Comparison of ENCODE assay signal across 23 cellular contexts in genomic region chr3:193011956-193012355, GRCh38.
DNase-seq lines count a peak whose midpoint lies in the region; ATAC-seq, FAIRE-seq and TF ChIP-seq lines count a peak whose summit lies in the region.
"Had no signal": no experiment of that assay in that cellular context is flagged by ENCODE, and none has a peak within 500 bp of the region (broad histone marks: within the 10 kb centered on the region; RNA-seq: fewer than 3 reads in every experiment).

No MANE protein-coding gene starts in this region.

- no peak overlapping the region for H2AFZ ChIP-seq in HepG2 (ENCODE audit: low read length)
- H2AFZ ChIP-seq in K562 (ENCODE audit: low read depth, low read length): no peak overlapping the region

- DNase-seq in HepG2 (ENCODE audit: low spot score) (no peak), right lobe of liver (no peak), K562 (ENCODE audit: extremely low read depth in 1 of 4, low spot score in 3 of 4) (no peak), UCSD-AML1 (lab: John Stamatoyannopoulos, UW; ENCODE audit: unreplicated experiment) (no peak)
- DNase-seq: ACHN; BE2C; C1 segment of cervical spinal cord; CD4-positive, alpha-beta memory T cell; CD4-positive, CD25-positive, alpha-beta regulatory T cell; CD8-positive, alpha-beta memory T cell; COR-L47; DMS 273 treated with DMSO at 0.1 percent for 48 hours; DMS153; DMS53; DMS79; DND-41; EL; GDM1 had no signal

- H3K4me2 ChIP-seq in HepG2 (ENCODE audit: low read depth, low read length) (no peak overlapping the region), K562 (ENCODE audit: insufficient read depth, low read length) (no peak overlapping the region)
- H3K4me2 ChIP-seq: BLaER1 had no signal

- H3K4me3 ChIP-seq in HepG2 (replicated peaks in 1 of 3; ENCODE audit: insufficient read depth in 1 of 3, low read depth in 2 of 3, low read length in 3 of 3) (no peak overlapping the region), right lobe of liver (no peak overlapping the region), K562 (no peak overlapping the region)
- H3K4me3 ChIP-seq: BLaER1, GM12878 had no signal

- ATAC-seq in HepG2 (no peak), right lobe of liver (no peak), K562 (no peak), GM21619 (IDR thresholded peaks at IDR 0.05; ENCODE audit: unreplicated experiment) (no peak)
- ATAC-seq: GM12878 had no signal

- no peak for TF ChIP-seq RAD21 in HepG2 (CRISPR knock-in tag; IDR thresholded peaks at IDR 0.05)
- TF ChIP-seq RAD21 in K562 (CRISPR knock-in tag; conservative IDR thresholded peaks at IDR 0.05 in 1 of 2, IDR thresholded peaks at IDR 0.05 in 1 of 2): no peak

- no peaks in the 10 kb centered on the region for H3K9me1 ChIP-seq in K562 (ENCODE audit: control insufficient read depth, insufficient read depth, low read length)

- H3K4me1 ChIP-seq in HepG2 (ENCODE audit: insufficient read depth, low read length): no peaks in the 10 kb centered on the region
- H3K4me1 ChIP-seq in right lobe of liver: no peaks in the 10 kb centered on the region
- no peaks in the 10 kb centered on the region for H3K4me1 ChIP-seq in K562 (replicated peaks in 1 of 2; ENCODE audit: control insufficient read depth in 2 of 2, insufficient read depth in 2 of 2, low read length in 2 of 2)
- H3K4me1 ChIP-seq: BE2C, BLaER1 had no signal

- intact Hi-C loops in HepG2 (cut with micrococcal nuclease; ENCODE audit: unreplicated experiment): no loop called here
- intact Hi-C loops in right lobe of liver (cut with DNase I): no loop called here
- intact Hi-C loops in K562 (cut with micrococcal nuclease): no loop called here

- no peak overlapping the region for H3K27ac ChIP-seq in HepG2 (ENCODE audit: extremely low read length, insufficient read depth, low read length)
- H3K27ac ChIP-seq in right lobe of liver: no peak overlapping the region
- H3K27ac ChIP-seq in K562 (ENCODE audit: extremely low read depth, low read depth, low read length): no peak overlapping the region
- H3K27ac ChIP-seq: 22Rv1, BLaER1 had no signal

- CTCF ChIA-PET in HepG2 (lab: Yijun Ruan, JAX; ENCODE audit: low intra/inter-chr PET ratio, low total read pairs) (no interaction called here), K562 (lab: Yijun Ruan, JAX; ENCODE audit: low intra/inter-chr PET ratio) (interaction anchor here (0.6 kb wide), 1 partner anchor 15 kb away, joined by 6 read pairs; no protein-coding TSS in a partner anchor)

- H4K20me1 ChIP-seq in HepG2 (ENCODE audit: insufficient read depth, low read length): no peaks in the 10 kb centered on the region
- no peaks in the 10 kb centered on the region for H4K20me1 ChIP-seq in K562 (replicated peaks; ENCODE audit: control insufficient read depth, insufficient read depth, low read length)
- H4K20me1 ChIP-seq: BLaER1 had no signal

- POLR2A ChIA-PET in HepG2 (lab: Yijun Ruan, JAX): no interaction called here
- POLR2A ChIA-PET in K562 (lab: Yijun Ruan, JAX): no interaction called here

- in situ Hi-C loops in HepG2 (cut with HindIII; ENCODE audit: extremely low pct_ligation_motif_present, low pct_unique_long_range_greater_than_20kb): no loop called here
- in situ Hi-C loops in K562 (cut with MboI): no loop called here

- H3K36me3 ChIP-seq in HepG2 (replicated peaks in 1 of 2; ENCODE audit: control insufficient read depth in 1 of 2, insufficient read depth in 2 of 2, low read length in 2 of 2) (no peaks in the 10 kb centered on the region), right lobe of liver (no peaks in the 10 kb centered on the region), K562 (ENCODE audit: control insufficient read depth, insufficient read depth, low read length) (no peaks in the 10 kb centered on the region)
- H3K36me3 ChIP-seq: BE2C, BLaER1 had no signal

- BruUV-seq in HepG2 (replicated peaks; lab: Mats Ljungman, UMichigan) (no TSS peak), K562 (replicated peaks; lab: Mats Ljungman, UMichigan) (no TSS peak)

- no peak overlapping the region for H3K9ac ChIP-seq in HepG2 (ENCODE audit: insufficient read depth, low read depth, low read length)
- H3K9ac ChIP-seq in K562 (ENCODE audit: insufficient read depth in 1 of 2, low read depth in 2 of 2, low read length in 2 of 2): no peak overlapping the region
- H3K9ac ChIP-seq: BLaER1 had no signal

- no peaks in the 10 kb centered on the region for H3K27me3 ChIP-seq in HepG2 (ENCODE audit: control insufficient read depth in 1 of 2, insufficient read depth in 2 of 2, low read length in 2 of 2)
- H3K27me3 ChIP-seq in right lobe of liver: no peaks in the 10 kb centered on the region
- H3K27me3 ChIP-seq in K562 (ENCODE audit: control insufficient read depth in 2 of 2, insufficient read depth in 2 of 2, low read length in 2 of 2): no peaks in the 10 kb centered on the region
- H3K27me3 ChIP-seq: BE2C, BLaER1 had no signal

- no peak for TF ChIP-seq EP300 in HepG2 (IDR thresholded peaks at IDR 0.05; ENCODE audit: low read depth in 2 of 2, low read length in 2 of 2)
- TF ChIP-seq EP300 in HepG2 (CRISPR knock-in tag; IDR thresholded peaks at IDR 0.05; ENCODE audit: borderline replicate concordance): no peak
- no peak for TF ChIP-seq EP300 in K562 (IDR thresholded peaks at IDR 0.05; ENCODE audit: low read length)

- H3K79me2 ChIP-seq in HepG2 (ENCODE audit: insufficient read depth, low read length): no peaks in the 10 kb centered on the region
- H3K79me2 ChIP-seq in K562 (ENCODE audit: control insufficient read depth, insufficient read depth, low read length): no peaks in the 10 kb centered on the region

- TF ChIP-seq CTCF in HepG2 (CRISPR knock-in tag; IDR thresholded peaks at IDR 0.05) (no peak), right lobe of liver (IDR thresholded peaks at IDR 0.05) (no peak), K562 (IDR thresholded peaks at IDR 0.05 in 2 of 3, conservative IDR thresholded peaks at IDR 0.05 in 1 of 3; ENCODE audit: insufficient read depth in 2 of 3, low read depth in 1 of 3, low read length in 3 of 3) (no peak)

- no peak for FAIRE-seq in HepG2 (lab: Jason Lieb, UNC)
- FAIRE-seq in K562 (lab: Jason Lieb, UNC): no peak
- FAIRE-seq: GM12878, GM12892 had no signal

- 33% methylated on average over 3 of the region's 3 CpGs for WGBS in HepG2 (ENCODE audit: low lambda C conversion rate)
- 71% methylated on average over 3 of the region's 3 CpGs for WGBS in right lobe of liver (ENCODE audit: insufficient coverage, low coverage, low lambda C conversion rate, missing lambda C conversion rate)
- 0% methylated on average over 3 of the region's 3 CpGs for WGBS in K562 (ENCODE audit: insufficient coverage, low coverage, missing lambda C conversion rate)

- no peaks in the 10 kb centered on the region for H3K9me3 ChIP-seq in HepG2 (ENCODE audit: low read length)
- H3K9me3 ChIP-seq in right lobe of liver: no peaks in the 10 kb centered on the region
- no peaks in the 10 kb centered on the region for H3K9me3 ChIP-seq in K562 (replicated peaks; ENCODE audit: control insufficient read depth, insufficient read depth, low read depth, low read length)
- H3K9me3 ChIP-seq: BE2C had no signal

- TF ChIP-seq POLR2A in HepG2 (IDR thresholded peaks at IDR 0.05; ENCODE audit: insufficient read depth in 1 of 2, low read depth in 2 of 2, low read length in 2 of 2): no peak
- TF ChIP-seq POLR2A in right lobe of liver (IDR thresholded peaks at IDR 0.05): no peak
- no peak for TF ChIP-seq POLR2A in K562 (conservative IDR thresholded peaks at IDR 0.05)

TF ChIP-seq in HepG2, 621 proteins besides CTCF, POLR2A, EP300 and RAD21:
- TF ChIP-seq ZNF557 (CRISPR knock-in tag; IDR thresholded peaks at IDR 0.05) (no peak), SMAD1 (CRISPR knock-in tag; IDR thresholded peaks at IDR 0.05; ENCODE audit: borderline replicate concordance, low read depth) (no peak), MAFK (conservative IDR thresholded peaks at IDR 0.05 in 1 of 2, IDR thresholded peaks at IDR 0.05 in 1 of 2; ENCODE audit: low read length in 2 of 2) (peak; percentile 78 to 79), PAX8 (CRISPR knock-in tag; IDR thresholded peaks at IDR 0.05; ENCODE audit: borderline replicate concordance) (no peak), MAFF (IDR thresholded peaks at IDR 0.05; ENCODE audit: low read depth, low read length) (peak; percentile 76)
TF ChIP-seq in HepG2: peak in this region for 2.

TF ChIP-seq in K562, 482 proteins besides CTCF, POLR2A, EP300 and RAD21 (continues in another document):
- TF ChIP-seq MBD1 (CRISPR knock-in tag; IDR thresholded peaks at IDR 0.05): no peak
- TF ChIP-seq ZNF316 (IDR thresholded peaks at IDR 0.05): peak; percentile 45; the same call in 1 of the 2 replicates
- TF ChIP-seq MAFF (IDR thresholded peaks at IDR 0.05; ENCODE audit: low read length): peak; percentile 25; the same call in 1 of the 2 replicates
- peak; percentile 15; the same call in 1 of the 2 replicates for TF ChIP-seq C11orf30 (IDR thresholded peaks at IDR 0.05; ENCODE audit: low read depth)
- TF ChIP-seq NR2C2 (CRISPR knock-in tag; IDR thresholded peaks at IDR 0.05): no peak
- no peak for TF ChIP-seq NR2C2 (tag; IDR thresholded peaks at IDR 0.05)
- TF ChIP-seq MAFG (tag; conservative IDR thresholded peaks at IDR 0.05): peak; percentile 20; the same call in 1 of the 2 replicates
- TF ChIP-seq NELFE (IDR thresholded peaks at IDR 0.05; ENCODE audit: insufficient read depth, insufficient read length): no peak
- no peak for TF ChIP-seq ZNF274 (IDR thresholded peaks at IDR 0.05; ENCODE audit: borderline replicate concordance, low read depth, low read length)
- TF ChIP-seq CBX3 (IDR thresholded peaks at IDR 0.05; ENCODE audit: borderline replicate concordance in 1 of 2, low read length in 2 of 2): no peak
- TF ChIP-seq SRSF9 (IDR thresholded peaks at IDR 0.05; ENCODE audit: borderline replicate concordance, low read depth, low read length): no peak

Comparison
In these comparisons a context has a peak if more than half of its experiments do, and no peak if none do; other contexts are left out.
1. Of the 241 proteins assayed by ChIP-seq in both HepG2 and K562: peak only in HepG2: MAFK; only in K562: MAFG; in both: MAFF; in neither: 238.